ENCODE assay signal across 8 cellular contexts in the genomic region with DNA sequence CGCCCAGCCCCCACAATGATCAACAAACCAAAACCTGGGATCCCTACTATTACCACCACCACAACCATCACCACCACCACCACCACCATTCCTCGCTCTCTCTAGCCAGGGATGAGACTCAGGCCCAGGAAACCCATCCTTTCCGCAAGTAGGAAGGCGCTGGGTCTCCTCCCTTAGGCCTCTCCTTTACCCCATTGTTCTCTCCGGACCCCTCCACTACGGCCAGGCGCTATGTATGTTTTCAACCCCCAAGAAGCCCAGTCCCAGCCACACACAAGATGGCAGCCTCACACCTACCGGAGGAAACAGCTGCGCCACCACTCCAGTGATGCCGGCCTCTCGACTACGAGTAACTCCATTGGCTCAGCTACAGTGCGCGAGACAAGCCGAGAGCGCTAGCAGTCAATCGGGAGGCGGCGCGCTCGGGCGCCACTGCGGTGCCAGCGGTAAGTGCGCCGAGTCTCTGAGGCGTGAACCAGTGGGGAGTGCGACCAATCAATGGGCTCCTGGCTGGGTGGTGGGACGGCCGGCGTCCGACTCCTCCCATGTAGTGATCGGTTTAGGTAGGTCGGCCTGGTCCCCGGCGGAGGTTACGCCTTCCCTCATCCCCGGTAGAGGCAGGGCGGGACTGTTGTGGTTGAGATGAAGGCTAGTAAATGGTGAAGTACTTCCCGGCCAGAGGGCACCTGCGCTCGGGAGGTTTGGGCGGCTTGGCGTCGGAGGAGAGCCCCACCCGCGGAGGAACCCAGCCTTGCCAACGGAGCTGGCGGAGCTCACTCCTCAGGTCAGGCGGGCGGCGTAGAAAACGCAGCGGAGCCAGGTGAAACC. TPM values are rescaled to one million over a fixed set of nuclear protein-coding genes. Genes with fewer than 3 reads are reported as not detected.
A peak's percentile ranks its signal among the peaks of the same experiment; 100 is the strongest.
DNase-seq lines count a peak whose midpoint lies in the region; ATAC-seq and TF ChIP-seq lines count a peak whose summit lies in the region.

A gene (minus strand): TSS at position 376 of the 828 bp plus-strand sequence. CDS start 61,154 bp downstream, outside the sequence.
A gene with protein sequence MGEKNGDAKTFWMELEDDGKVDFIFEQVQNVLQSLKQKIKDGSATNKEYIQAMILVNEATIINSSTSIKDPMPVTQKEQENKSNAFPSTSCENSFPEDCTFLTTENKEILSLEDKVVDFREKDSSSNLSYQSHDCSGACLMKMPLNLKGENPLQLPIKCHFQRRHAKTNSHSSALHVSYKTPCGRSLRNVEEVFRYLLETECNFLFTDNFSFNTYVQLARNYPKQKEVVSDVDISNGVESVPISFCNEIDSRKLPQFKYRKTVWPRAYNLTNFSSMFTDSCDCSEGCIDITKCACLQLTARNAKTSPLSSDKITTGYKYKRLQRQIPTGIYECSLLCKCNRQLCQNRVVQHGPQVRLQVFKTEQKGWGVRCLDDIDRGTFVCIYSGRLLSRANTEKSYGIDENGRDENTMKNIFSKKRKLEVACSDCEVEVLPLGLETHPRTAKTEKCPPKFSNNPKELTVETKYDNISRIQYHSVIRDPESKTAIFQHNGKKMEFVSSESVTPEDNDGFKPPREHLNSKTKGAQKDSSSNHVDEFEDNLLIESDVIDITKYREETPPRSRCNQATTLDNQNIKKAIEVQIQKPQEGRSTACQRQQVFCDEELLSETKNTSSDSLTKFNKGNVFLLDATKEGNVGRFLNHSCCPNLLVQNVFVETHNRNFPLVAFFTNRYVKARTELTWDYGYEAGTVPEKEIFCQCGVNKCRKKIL (plus strand): TSS at position 586 of the 828 bp plus-strand sequence. CDS start 7,620 bp downstream, outside the sequence.

- DNase-seq in NCI-H1417 (lab: John Stamatoyannopoulos, UW) (peak; percentile 97 to 99 (median 98)), T follicular helper cell (ENCODE audit: low read depth) (peak; percentile 98), amniotic epithelial cell (ENCODE audit: low read depth) (peak; percentile 99), heart right ventricle (peak; percentile 98 to 99), posterior cingulate gyrus (peak; percentile 96 to 100 (median 99)), upper lobe of left lung (peak; percentile 99 to 100)

- TF ChIP-seq CTCF in GM12874 (IDR thresholded peaks at IDR 0.05; ENCODE audit: insufficient read depth, low read depth, low read length): peak; percentile 43
- peak in 8 of 9 donors; percentile 27 to 66 (median 52) for TF ChIP-seq CTCF in heart right ventricle (IDR thresholded peaks at IDR 0.05)
- peak; percentile 31 to 87 (median 76) for TF ChIP-seq CTCF in upper lobe of left lung (IDR thresholded peaks at IDR 0.05)

- H3K4me1 ChIP-seq in heart right ventricle (peaks cover 0 to 48% (median 34%) of the 10 kb centered on the region in 9 donors), upper lobe of left lung (peaks cover 9 to 27% (median 15%) of the 10 kb centered on the region in 4 donors)

- peak within 1 kb of the TSS; percentile 85 to 96 (median 94) for H3K27ac ChIP-seq in heart right ventricle
- peak within 1 kb of the TSS; percentile 92 to 96 (median 94) for H3K27ac ChIP-seq in upper lobe of left lung

- no peaks in the 10 kb centered on the region for H3K27me3 ChIP-seq in heart right ventricle
- no peaks in the 10 kb centered on the region for H3K27me3 ChIP-seq in upper lobe of left lung

- TF ChIP-seq EP300 in upper lobe of left lung (IDR thresholded peaks at IDR 0.05): no peak

- WGBS in heart right ventricle, 2 donors: 0% methylated on average over 54 of the region's 54 CpGs
- WGBS in upper lobe of left lung, 2 donors: 0% methylated on average over 16 to 50 of the region's 54 CpGs

- H3K36me3 ChIP-seq in heart right ventricle (no peaks in the 10 kb centered on the region), upper lobe of left lung (no peaks in the 10 kb centered on the region)

- ATAC-seq in HG02763 (IDR thresholded peaks at IDR 0.05; ENCODE audit: unreplicated experiment): peak; percentile 94
- peak; percentile 96 to 100 (median 99) for ATAC-seq in heart right ventricle
- ATAC-seq in upper lobe of left lung (ENCODE audit: low FRiP score in 2 of 2): peak; percentile 99 to 100

- H3K9me3 ChIP-seq in heart right ventricle (no peaks in the 10 kb centered on the region), upper lobe of left lung (no peaks in the 10 kb centered on the region)

- H3K4me3 ChIP-seq in heart right ventricle (peak within 1 kb of the TSS; percentile 45 to 95 (median 86)), upper lobe of left lung (peak within 1 kb of the TSS; percentile 76 to 78 (median 76))

- peak in 3 of 4 donors; percentile 67 to 95 (median 94) for TF ChIP-seq POLR2A in upper lobe of left lung (IDR thresholded peaks at IDR 0.05)

- intact Hi-C loops in heart right ventricle (cut with DNase I): loop anchor here in 3 of 10 donors (2.0 to 10.0 kb wide), 4 partner anchors 51 to 142 kb away; a partner anchor contains a TSS
- intact Hi-C loops in posterior cingulate gyrus (cut with DNase I): loop anchor here (5.0 kb wide), 1 partner anchor 163 kb away; no protein-coding TSS in a partner anchor

RNA-seq across cellular contexts. Expression of the first gene that starts in this region (rescaled TPM):
- total RNA-seq in heart right ventricle (10 to 100 TPM; 13.8 to 33.2 (median 17.9) TPM), upper lobe of left lung (10 to 100 TPM; 12.5 to 49.2 (median 19.5) TPM)
- 1 to 10 TPM; 7.1 to 9.7 TPM for polyA plus RNA-seq in heart right ventricle

RNA-seq across cellular contexts. Expression of the second gene that starts in this region (rescaled TPM):
- 10 to 100 TPM; 11.4 to 18.2 (median 13.8) TPM for total RNA-seq in heart right ventricle
- 1 to 10 TPM; 3.8 to 4.9 TPM for polyA plus RNA-seq in heart right ventricle
- 10 to 100 TPM in 4 of 6 donors, 1 to 10 TPM in 2; 5.0 to 17.8 (median 14.1) TPM for total RNA-seq in upper lobe of left lung

Comparison
In these comparisons a context has a peak if more than half of its experiments do, and no peak if none do; other contexts are left out.
1. Peak in every context shown above with its lines: DNase-seq, ATAC-seq, H3K4me3 ChIP-seq and H3K27ac ChIP-seq.